Comparison of ENCODE assay signal across 10 cellular contexts in genomic region chrX:20060961-20061868, GRCh38. TPM values are rescaled to one million over a fixed set of nuclear protein-coding genes. Genes with fewer than 3 reads are reported as not detected.
DNase-seq lines count a peak whose midpoint lies in the region; ATAC-seq, FAIRE-seq and TF ChIP-seq lines count a peak whose summit lies in the region.
"Had no signal": no experiment of that assay in that cellular context is flagged by ENCODE, and none has a peak within 500 bp of the region (broad histone marks: within the 10 kb centered on the region; RNA-seq: fewer than 3 reads in every experiment).

No MANE protein-coding gene starts in this region.

- CTCF ChIA-PET in activated CD4-positive, alpha-beta memory T cell treated with anti-CD3 and anti-CD28 coated beads, Interleukin-2, amount 10 ng/mL, durations not matched to agents 7 days and 5 days (lab: Charles Lee) = interaction anchor here (0.9 to 1.7 kb wide), 2 partner anchors 70 to 156 kb away, joined by 3 to 9 read pairs; no protein-coding TSS in a partner anchor

- POLR2A ChIA-PET in activated CD4-positive, alpha-beta memory T cell treated with anti-CD3 and anti-CD28 coated beads, Interleukin-2, amount 10 ng/mL, durations not matched to agents 7 days and 5 days (lab: Charles Lee) = no interaction called here

- no peaks in the 10 kb centered on the region for H3K36me3 Mint-ChIP-seq in activated naive CD8-positive, alpha-beta T cell treated with anti-CD3 and anti-CD28 coated beads, Interleukin-2, amount 50 U/mL, for 24 hours (ENCODE audit: low read depth)
- H3K36me3 Mint-ChIP-seq in activated CD4-positive, alpha-beta memory T cell treated with anti-CD3 and anti-CD28 coated beads, Interleukin-2, amount 10 ng/mL, durations not matched to agents 7 days and 5 days (ENCODE audit: low read depth) = no peaks in the 10 kb centered on the region
- H3K36me3 Mint-ChIP-seq: activated naive CD4-positive, alpha-beta T cell treated with anti-CD3 and anti-CD28 coated beads, Interleukin-2, amount 50 U/mL, for 72 hours had no signal

- H3K9me3 ChIP-seq in WERI-Rb-1 (ENCODE audit: severe bottlenecking) = no peaks in the 10 kb centered on the region
- H3K9me3 ChIP-seq: prostate gland had no signal

- H3K4me3 Mint-ChIP-seq in activated naive CD8-positive, alpha-beta T cell treated with anti-CD3 and anti-CD28 coated beads, Interleukin-2, amount 50 U/mL, for 24 hours = no peak overlapping the region
- no peak overlapping the region for H3K4me3 Mint-ChIP-seq in activated CD4-positive, alpha-beta memory T cell treated with anti-CD3 and anti-CD28 coated beads, Interleukin-2, amount 10 ng/mL, durations not matched to agents 7 days and 5 days

- H3K4me3 ChIP-seq in WERI-Rb-1 (ENCODE audit: low read depth, low read length) = no peak overlapping the region
- H3K4me3 ChIP-seq: prostate gland had no signal

- peaks cover 3% of the 10 kb centered on the region for H3K27me3 ChIP-seq in WERI-Rb-1 (ENCODE audit: insufficient read depth, low read depth, severe bottlenecking)

- peak; percentile 82 for FAIRE-seq in GM18507 (lab: Jason Lieb, UNC)

- DNase-seq in GM18507 (ENCODE audit: extremely low spot score, insufficient read length, low read depth) = no peak
- peak; percentile 15 to 19 for DNase-seq in Kasumi-1 (lab: John Stamatoyannopoulos, UW)
- DNase-seq in activated naive CD8-positive, alpha-beta T cell treated with anti-CD3 and anti-CD28 coated beads, Interleukin-2, amount 50 U/mL, for 24 hours = peak; percentile 3
- DNase-seq in WERI-Rb-1 = no peak
- DNase-seq in activated CD4-positive, alpha-beta memory T cell treated with anti-CD3 and anti-CD28 coated beads, Interleukin-2, amount 10 ng/mL, durations not matched to agents 7 days and 5 days = no peak
- DNase-seq in activated T-cell treated with anti-CD3 and anti-CD28 coated beads, Interleukin-2, amount 50 U/mL, for 1 hour = no peak
- DNase-seq in NCI-H226 = no peak

- no peaks in the 10 kb centered on the region for H3K36me3 ChIP-seq in WERI-Rb-1
- H3K36me3 ChIP-seq: prostate gland had no signal

- no peaks in the 10 kb centered on the region for H3K9me3 Mint-ChIP-seq in activated naive CD8-positive, alpha-beta T cell treated with anti-CD3 and anti-CD28 coated beads, Interleukin-2, amount 50 U/mL, for 24 hours
- no peaks in the 10 kb centered on the region for H3K9me3 Mint-ChIP-seq in activated CD4-positive, alpha-beta memory T cell treated with anti-CD3 and anti-CD28 coated beads, Interleukin-2, amount 10 ng/mL, durations not matched to agents 7 days and 5 days
- H3K9me3 Mint-ChIP-seq: activated naive CD4-positive, alpha-beta T cell treated with anti-CD3 and anti-CD28 coated beads, Interleukin-2, amount 50 U/mL, for 72 hours had no signal

- H3K27ac ChIP-seq in WERI-Rb-1 = no peak overlapping the region
- H3K27ac ChIP-seq: prostate gland had no signal

- H3K27ac Mint-ChIP-seq in activated naive CD8-positive, alpha-beta T cell treated with anti-CD3 and anti-CD28 coated beads, Interleukin-2, amount 50 U/mL, for 24 hours = peak overlapping the region; percentile 46
- no peak overlapping the region for H3K27ac Mint-ChIP-seq in activated CD4-positive, alpha-beta memory T cell treated with anti-CD3 and anti-CD28 coated beads, Interleukin-2, amount 10 ng/mL, durations not matched to agents 7 days and 5 days
- H3K27ac Mint-ChIP-seq: activated naive CD4-positive, alpha-beta T cell treated with anti-CD3 and anti-CD28 coated beads, Interleukin-2, amount 50 U/mL, for 72 hours had no signal

- H3K4me1 Mint-ChIP-seq in activated naive CD8-positive, alpha-beta T cell treated with anti-CD3 and anti-CD28 coated beads, Interleukin-2, amount 50 U/mL, for 24 hours = peaks cover 10% of the 10 kb centered on the region
- H3K4me1 Mint-ChIP-seq in activated CD4-positive, alpha-beta memory T cell treated with anti-CD3 and anti-CD28 coated beads, Interleukin-2, amount 10 ng/mL, durations not matched to agents 7 days and 5 days = peaks cover 17% of the 10 kb centered on the region

- peak; percentile 93 for ATAC-seq in GM21737 (IDR thresholded peaks at IDR 0.05; ENCODE audit: unreplicated experiment)
- ATAC-seq in activated naive CD8-positive, alpha-beta T cell treated with anti-CD3 and anti-CD28 coated beads, Interleukin-2, amount 50 U/mL, for 24 hours = peak; percentile 43
- ATAC-seq: activated naive CD4-positive, alpha-beta T cell treated with anti-CD3 and anti-CD28 coated beads, Interleukin-2, amount 50 U/mL, for 72 hours had no signal

- TF ChIP-seq CTCF in WERI-Rb-1 (IDR thresholded peaks at IDR 0.05; ENCODE audit: low read depth, low read length) = no peak

- H3K27me3 Mint-ChIP-seq in activated naive CD8-positive, alpha-beta T cell treated with anti-CD3 and anti-CD28 coated beads, Interleukin-2, amount 50 U/mL, for 24 hours = no peaks in the 10 kb centered on the region
- peaks cover 2% of the 10 kb centered on the region for H3K27me3 Mint-ChIP-seq in activated CD4-positive, alpha-beta memory T cell treated with anti-CD3 and anti-CD28 coated beads, Interleukin-2, amount 10 ng/mL, durations not matched to agents 7 days and 5 days

RNA-seq across cellular contexts. Expression of gene MAP7D2, which starts 55.5 kb away (rescaled TPM):
- total RNA-seq in activated CD4-positive, alpha-beta memory T cell treated with anti-CD3 and anti-CD28 coated beads, Interleukin-2, amount 10 ng/mL, durations not matched to agents 7 days and 5 days = under 1 TPM; 0.43 to 0.50 TPM

Comparison
In these comparisons a context has a peak if more than half of its experiments do, and no peak if none do; other contexts are left out.
1. DNase-seq: peak in Kasumi-1 (2 of 2) and activated naive CD8-positive, alpha-beta T cell treated with anti-CD3 and anti-CD28 coated beads, Interleukin-2, amount 50 U/mL, for 24 hours (single experiment); none in GM18507 (single experiment), WERI-Rb-1 (single experiment), activated CD4-positive, alpha-beta memory T cell treated with anti-CD3 and anti-CD28 coated beads, Interleukin-2, amount 10 ng/mL, durations not matched to agents 7 days and 5 days (single experiment), activated T-cell treated with anti-CD3 and anti-CD28 coated beads, Interleukin-2, amount 50 U/mL, for 1 hour (single experiment) and NCI-H226 (single experiment).